In genomic region chr20:59668926-59669325, GRCh38 we compare ENCODE assay signal across 24 cellular contexts.
"Had no signal": no experiment of that assay in that cellular context is flagged by ENCODE, and none has a peak within 500 bp of the region (broad histone marks: within the 10 kb centered on the region; RNA-seq: fewer than 3 reads in every experiment).

No MANE protein-coding gene starts in this region.

- H3K27ac Mint-ChIP-seq: effector memory CD8-positive, alpha-beta T cell; immature natural killer cell; naive thymus-derived CD4-positive, alpha-beta T cell; nephron; neural progenitor cell; stimulated activated memory B cell treated with anti-CD40 and anti-IgM and Interleukin-4, amounts not matched to agents 10 μg/mL and 1 μg/mL and 100 μg/mL, for 72 hours had no signal

- H3K9me3 ChIP-seq: colonic mucosa, prostate gland, spleen, testis, tibial artery, upper lobe of right lung, uterus had no signal

- H3K36me3 ChIP-seq: colonic mucosa, neural progenitor cell, prostate gland, spleen, tibial artery, upper lobe of right lung, uterus had no signal

- ATAC-seq: effector memory CD8-positive, alpha-beta T cell; naive thymus-derived CD4-positive, alpha-beta T cell; right cardiac atrium; stimulated activated memory B cell treated with anti-CD40 and anti-IgM and Interleukin-4, amounts not matched to agents 10 μg/mL and 1 μg/mL and 100 μg/mL, for 72 hours; stimulated activated naive CD8-positive, alpha-beta T cell treated with anti-CD3 and anti-CD28 coated beads, Interleukin-15, Interleukin-2, amounts not matched to agents 100 U/mL and 50 U/mL, for 24 hours; upper lobe of right lung had no signal

- H3K36me3 Mint-ChIP-seq: immature natural killer cell; naive thymus-derived CD4-positive, alpha-beta T cell; neural progenitor cell; stimulated activated memory B cell treated with anti-CD40 and anti-IgM and Interleukin-4, amounts not matched to agents 10 μg/mL and 1 μg/mL and 100 μg/mL, for 72 hours had no signal

- H3K27me3 ChIP-seq: colonic mucosa, neural progenitor cell, testis, upper lobe of right lung, uterus had no signal

- H3K4me2 ChIP-seq: neural progenitor cell had no signal

- H3K4me1 Mint-ChIP-seq: immature natural killer cell; naive thymus-derived CD4-positive, alpha-beta T cell; nephron; neural progenitor cell; stimulated activated memory B cell treated with anti-CD40 and anti-IgM and Interleukin-4, amounts not matched to agents 10 μg/mL and 1 μg/mL and 100 μg/mL, for 72 hours had no signal

- H3K4me3 Mint-ChIP-seq: effector memory CD8-positive, alpha-beta T cell; immature natural killer cell; naive thymus-derived CD4-positive, alpha-beta T cell; nephron; neural progenitor cell; stimulated activated memory B cell treated with anti-CD40 and anti-IgM and Interleukin-4, amounts not matched to agents 10 μg/mL and 1 μg/mL and 100 μg/mL, for 72 hours had no signal

- H3K9me3 Mint-ChIP-seq: effector memory CD8-positive, alpha-beta T cell; immature natural killer cell; neural progenitor cell; stimulated activated memory B cell treated with anti-CD40 and anti-IgM and Interleukin-4, amounts not matched to agents 10 μg/mL and 1 μg/mL and 100 μg/mL, for 72 hours had no signal

- H3K9ac ChIP-seq: neural progenitor cell had no signal

- H3K27ac ChIP-seq: colonic mucosa, neural progenitor cell, prostate gland, skin epidermis, spleen, testis, tibial artery, upper lobe of right lung, uterus had no signal

- H3K4me1 ChIP-seq: colonic mucosa, neural progenitor cell, prostate gland, spleen, testis, tibial artery, upper lobe of right lung, uterus had no signal

- DNase-seq: colonic mucosa; dermis blood vessel endothelial cell; effector memory CD8-positive, alpha-beta T cell; erythroblast; hypothalamus; immature natural killer cell; mammary epithelial cell; mesendoderm; midbrain; naive thymus-derived CD4-positive, alpha-beta T cell; right cardiac atrium; spleen; stimulated activated CD4-positive, alpha-beta T cell treated with anti-CD3 and anti-CD28 coated beads, Interleukin-4, amount 100 ng/mL, for 4 hours; stimulated activated naive CD8-positive, alpha-beta T cell treated with anti-CD3 and anti-CD28 coated beads, Interleukin-15, Interleukin-2, amounts not matched to agents 100 U/mL and 50 U/mL, for 24 hours; substantia nigra; testis; tibial artery; upper lobe of right lung; uterus had no signal

- H3K4me3 ChIP-seq: colonic mucosa, neural progenitor cell, prostate gland, skin epidermis, spleen, testis, tibial artery, upper lobe of right lung, uterus had no signal
